ENCODE assay signal across 9 cellular contexts in genomic region chr19:19388568-19389555, GRCh38. TPM values are rescaled to one million over a fixed set of nuclear protein-coding genes. Genes with fewer than 3 reads are reported as not detected.
DNase-seq lines count a peak whose midpoint lies in the region; ATAC-seq, FAIRE-seq and TF ChIP-seq lines count a peak whose summit lies in the region.
"Had no signal": no experiment of that assay in that cellular context is flagged by ENCODE, and none has a peak within 500 bp of the region (broad histone marks: within the 10 kb centered on the region; RNA-seq: fewer than 3 reads in every experiment).

No MANE protein-coding gene starts in this region.

- H3K36me3 Mint-ChIP-seq in MCF 10A (ENCODE audit: insufficient read depth, unreplicated experiment): peaks cover 13% of the 10 kb centered on the region

- POLR2A ChIA-PET in MCF 10A (lab: Yijun Ruan, JAX): interaction anchor here (1.6 to 2.4 kb wide), 2 partner anchors 15 to 18 kb away, joined by 3 to 11 read pairs; no protein-coding TSS in a partner anchor

- H3K4me1 Mint-ChIP-seq in MCF 10A (ENCODE audit: insufficient read depth, unreplicated experiment): peaks cover 43% of the 10 kb centered on the region

- DNase-seq in heart left ventricle (no peak), Right ventricle myocardium superior (no peak), MCF 10A (ENCODE audit: unreplicated experiment) (no peak), aorta (no peak), NCI-H2107 (lab: John Stamatoyannopoulos, UW) (no peak), GM12892 (ENCODE audit: insufficient read length) (no peak), NCI-H345 (lab: John Stamatoyannopoulos, UW) (no peak)
- DNase-seq: effector memory CD4-positive, alpha-beta T cell had no signal

- H3K36me3 ChIP-seq in heart left ventricle: peaks cover 0 to 5% (median 0%) of the 10 kb centered on the region in 9 donors
- H3K36me3 ChIP-seq in mucosa of stomach (ENCODE audit: control insufficient read depth, insufficient read depth, low read length): no peaks in the 10 kb centered on the region
- H3K36me3 ChIP-seq in aorta (ENCODE audit: control insufficient read depth in 1 of 2, insufficient read depth in 2 of 2, low read length in 1 of 2): no peaks in the 10 kb centered on the region

- intact Hi-C loops in heart left ventricle (cut with DNase I): loop anchor here in 1 of 10 donors (5.0 kb wide), 1 partner anchor 98 kb away; no protein-coding TSS in a partner anchor
- intact Hi-C loops in Right ventricle myocardium superior (cut with DNase I): no loop called here
- intact Hi-C loops in MCF 10A (cut with micrococcal nuclease): loop anchor here (5.0 kb wide), 1 partner anchor 103 kb away; no protein-coding TSS in a partner anchor
- intact Hi-C loops in aorta (cut with DNase I): no loop called here

- H3K27me3 Mint-ChIP-seq in MCF 10A (ENCODE audit: insufficient read depth, unreplicated experiment): no peaks in the 10 kb centered on the region

- no peak overlapping the region for H3K4me3 Mint-ChIP-seq in MCF 10A (ENCODE audit: unreplicated experiment)

- BruUV-seq in MCF 10A (replicated peaks; lab: Mats Ljungman, UMichigan): no TSS peak

- CTCF ChIA-PET in MCF 10A (lab: Yijun Ruan, JAX): interaction anchor here (0.6 to 1.6 kb wide), 5 partner anchors 10 to 101 kb away, joined by 3 to 6 read pairs (median 3); no protein-coding TSS in a partner anchor

- no peak for FAIRE-seq in GM12892 (lab: Jason Lieb, UNC)

- H3K4me1 ChIP-seq in heart left ventricle (peaks cover 7 to 86% (median 65%) of the 10 kb centered on the region in 12 donors), mucosa of stomach (ENCODE audit: control insufficient read depth, insufficient read depth, low read length) (peaks cover 39% of the 10 kb centered on the region), aorta (ENCODE audit: control insufficient read depth in 1 of 2, insufficient read depth in 2 of 2, low read length in 2 of 2) (no peaks in the 10 kb centered on the region)

- no peak for TF ChIP-seq POLR2A in heart left ventricle (IDR thresholded peaks at IDR 0.05)
- no peak for TF ChIP-seq POLR2A in GM12892 (IDR thresholded peaks at IDR 0.05; ENCODE audit: low read depth, low read length)

- ATAC-seq in heart left ventricle (no peak), Right ventricle myocardium superior (ENCODE audit: poor library complexity) (no peak), aorta (ENCODE audit: low FRiP score) (no peak)

- H3K9me3 ChIP-seq in heart left ventricle: no peaks in the 10 kb centered on the region
- H3K9me3 ChIP-seq in mucosa of stomach (ENCODE audit: control insufficient read depth, low read length): no peaks in the 10 kb centered on the region
- H3K9me3 ChIP-seq in aorta (ENCODE audit: control insufficient read depth, low read length): no peaks in the 10 kb centered on the region

- H3K27me3 ChIP-seq in heart left ventricle: no peaks in the 10 kb centered on the region
- H3K27me3 ChIP-seq in mucosa of stomach (ENCODE audit: control insufficient read depth, insufficient read depth, low read length): no peaks in the 10 kb centered on the region
- H3K27me3 ChIP-seq in aorta (ENCODE audit: control insufficient read depth in 1 of 2, insufficient read depth in 2 of 2, low read length in 1 of 2): no peaks in the 10 kb centered on the region

- TF ChIP-seq CTCF in heart left ventricle (IDR thresholded peaks at IDR 0.05) (no peak), MCF 10A (IDR thresholded peaks at IDR 0.05; ENCODE audit: unreplicated experiment) (no peak)

- H3K9ac ChIP-seq in mucosa of stomach (ENCODE audit: low read length): peak overlapping the region; percentile 55

- 48 to 61% (median 52%) methylated on average over 13 of the region's 13 CpGs for WGBS in heart left ventricle, 4 donors
- 15 to 19% methylated on average over 13 of the region's 13 CpGs for WGBS in aorta, 2 donors

- H3K27ac ChIP-seq in heart left ventricle (peak overlapping the region in 11 of 12 donors; percentile 10 to 71 (median 41)), aorta (ENCODE audit: low read depth in 1 of 2, low read length in 2 of 2) (peak overlapping the region; percentile 62 to 79)

- H3K4me3 ChIP-seq in heart left ventricle (peak overlapping the region in 1 of 12 donors; percentile 13), mucosa of stomach (ENCODE audit: low read length) (no peak overlapping the region), aorta (ENCODE audit: low read length in 2 of 2) (no peak overlapping the region)

- H3K9me3 Mint-ChIP-seq in MCF 10A (ENCODE audit: unreplicated experiment): no peaks in the 10 kb centered on the region

- peak overlapping the region; percentile 25 for H3K27ac Mint-ChIP-seq in MCF 10A (ENCODE audit: low read depth, unreplicated experiment)

RNA-seq across cellular contexts. Expression of gene GATAD2A, which starts 16.6 kb away (rescaled TPM):
- total RNA-seq in heart left ventricle (10 to 100 TPM; 18.1 to 49.5 (median 35.5) TPM), Right ventricle myocardium superior (24.3 TPM), MCF 10A (2022) (77.4 and 91.5 TPM in 2 replicates), aorta (10 to 100 TPM; 78.6 to 86.7 TPM)
- polyA plus RNA-seq in heart left ventricle (10 to 100 TPM in 1 of 2 donors, 1 to 10 TPM in 1; 7.5 to 27.0 TPM), aorta (10 to 100 TPM; 17.9 to 22.7 TPM)
- 20.5 TPM for polyA plus RNA-seq in GM12892 (2012; ENCODE audit: missing spikeins)
